In the genomic region with DNA sequence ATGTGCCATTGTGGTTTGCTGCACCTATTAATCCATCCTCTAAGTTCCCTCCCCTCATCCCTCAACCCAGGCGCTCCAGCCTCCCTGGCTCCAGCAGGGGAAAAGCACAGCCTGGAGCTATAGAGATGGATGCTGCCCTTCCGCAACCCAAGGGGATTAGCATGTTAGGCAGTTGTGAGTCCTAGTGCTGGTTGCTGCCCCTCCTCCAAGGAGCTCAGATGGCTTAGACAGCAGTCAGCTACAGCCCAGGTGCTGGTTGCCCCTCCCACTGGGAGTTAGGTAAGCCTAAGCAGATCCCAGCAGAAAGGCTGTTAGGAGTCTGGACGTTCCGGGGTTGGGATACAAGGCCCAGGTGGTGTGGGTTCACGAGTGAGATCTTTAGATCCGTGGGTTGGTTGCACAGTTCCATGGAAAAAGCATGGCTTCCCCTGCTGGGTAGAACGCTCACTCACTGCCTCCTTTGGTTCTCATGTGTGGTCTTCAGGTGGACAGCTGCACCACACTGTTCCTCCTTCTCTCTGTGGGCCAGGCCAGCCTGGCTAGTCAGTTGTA, we compare ENCODE assay signal across 18 cellular contexts.
DNase-seq lines count a peak whose midpoint lies in the region; ATAC-seq, FAIRE-seq and TF ChIP-seq lines count a peak whose summit lies in the region.
"Had no signal": no experiment of that assay in that cellular context is flagged by ENCODE, and none has a peak within 500 bp of the region (broad histone marks: within the 10 kb centered on the region; RNA-seq: fewer than 3 reads in every experiment).

No MANE protein-coding gene starts in this region.

- DNase-seq in NCI-H82 (lab: John Stamatoyannopoulos, UW): peak; percentile 46
- DNase-seq in NCI-H82 treated with DMSO at 0.1 percent for 48 hours (lab: John Stamatoyannopoulos, UW; ENCODE audit: unreplicated experiment): no peak
- peak; percentile 11 for DNase-seq in WTC11 (ENCODE audit: low spot score)
- DNase-seq in kidney: peak; percentile 22
- peak; percentile 40 for DNase-seq in upper lobe of right lung
- no peak for DNase-seq in esophagus squamous epithelium (lab: John Stamatoyannopoulos, UW)
- DNase-seq: AML-193; CD4-positive, alpha-beta T cell; DMS153; DMS79; GF-D8 had no signal

- H3K27ac Mint-ChIP-seq in WTC11: no peak overlapping the region
- H3K27ac Mint-ChIP-seq: CD4-positive, alpha-beta T cell had no signal

- H3K27ac ChIP-seq in kidney (ENCODE audit: low read depth in 2 of 2, low read length in 2 of 2): no peak overlapping the region
- no peak overlapping the region for H3K27ac ChIP-seq in upper lobe of right lung
- no peak overlapping the region for H3K27ac ChIP-seq in esophagus squamous epithelium
- H3K27ac ChIP-seq: 22Rv1, A549, C4-2B had no signal

- H3K4me3 Mint-ChIP-seq in WTC11: no peak overlapping the region
- H3K4me3 Mint-ChIP-seq: CD4-positive, alpha-beta T cell had no signal

- intact Hi-C loops in kidney (cut with DNase I) (no loop called here), upper lobe of right lung (cut with DNase I) (no loop called here), esophagus squamous epithelium (cut with DNase I) (no loop called here)

- ATAC-seq in WTC11 (peak; percentile 78), upper lobe of right lung (no peak), GM19452 (IDR thresholded peaks at IDR 0.05; ENCODE audit: unreplicated experiment) (no peak), GM21515 (IDR thresholded peaks at IDR 0.05; ENCODE audit: unreplicated experiment) (no peak)
- ATAC-seq: A549 had no signal

- TF ChIP-seq CTCF in WTC11 (IDR thresholded peaks at IDR 0.05): no peak
- no peak for TF ChIP-seq CTCF in kidney (IDR thresholded peaks at IDR 0.05; ENCODE audit: borderline replicate concordance, extremely low read depth, insufficient read depth)
- TF ChIP-seq CTCF in upper lobe of right lung (IDR thresholded peaks at IDR 0.05): no peak
- no peak for TF ChIP-seq CTCF in esophagus squamous epithelium (IDR thresholded peaks at IDR 0.05)

- no peaks in the 10 kb centered on the region for H3K27me3 Mint-ChIP-seq in WTC11 (ENCODE audit: low read depth)
- H3K27me3 Mint-ChIP-seq: CD4-positive, alpha-beta T cell had no signal

- H3K36me3 Mint-ChIP-seq in WTC11: peaks cover 28% of the 10 kb centered on the region

- no peak for FAIRE-seq in kidney (lab: Jason Lieb, UNC)
- FAIRE-seq: A549 had no signal

- H3K36me3 ChIP-seq in kidney (ENCODE audit: control insufficient read depth in 1 of 2, insufficient read depth in 2 of 2, low read length in 2 of 2): no peaks in the 10 kb centered on the region
- no peaks in the 10 kb centered on the region for H3K36me3 ChIP-seq in upper lobe of right lung
- no peaks in the 10 kb centered on the region for H3K36me3 ChIP-seq in esophagus squamous epithelium
- H3K36me3 ChIP-seq: HAP-1 had no signal

- H3K27me3 ChIP-seq in upper lobe of right lung (no peaks in the 10 kb centered on the region), esophagus squamous epithelium (no peaks in the 10 kb centered on the region)

- H3K9me3 Mint-ChIP-seq in WTC11: peaks cover 45% of the 10 kb centered on the region

- no peaks in the 10 kb centered on the region for H3K4me1 ChIP-seq in kidney (ENCODE audit: control insufficient read depth in 1 of 2, insufficient read depth in 1 of 2, low read depth in 1 of 2, low read length in 2 of 2)
- no peaks in the 10 kb centered on the region for H3K4me1 ChIP-seq in upper lobe of right lung
- H3K4me1 ChIP-seq in esophagus squamous epithelium: no peaks in the 10 kb centered on the region
- H3K4me1 ChIP-seq: A549, Caco-2, HAP-1 had no signal

- WGBS in esophagus squamous epithelium, 2 donors: 62 to 77% methylated on average over 5 of the region's 7 CpGs

- no peak for TF ChIP-seq POLR2A in esophagus squamous epithelium (IDR thresholded peaks at IDR 0.05)

- H3K4me1 Mint-ChIP-seq in WTC11: no peaks in the 10 kb centered on the region

- no peak overlapping the region for H3K4me3 ChIP-seq in kidney (ENCODE audit: low read length in 2 of 2)
- no peak overlapping the region for H3K4me3 ChIP-seq in upper lobe of right lung
- no peak overlapping the region for H3K4me3 ChIP-seq in esophagus squamous epithelium
- H3K4me3 ChIP-seq: A549, HAP-1 had no signal

- CTCF ChIA-PET in WTC11 (lab: Charles Lee): no interaction called here

- no peak overlapping the region for H3K9ac ChIP-seq in kidney (ENCODE audit: low read length in 2 of 2)

- peaks cover 0 to 7% of the 10 kb centered on the region in 2 donors for H3K9me3 ChIP-seq in kidney (ENCODE audit: control insufficient read depth in 1 of 2, low read length in 2 of 2)
- H3K9me3 ChIP-seq in upper lobe of right lung: peaks cover 9% of the 10 kb centered on the region
- H3K9me3 ChIP-seq in esophagus squamous epithelium: peaks cover 0 to 5% (median 0%) of the 10 kb centered on the region in 3 donors
- H3K9me3 ChIP-seq: Caco-2, HAP-1 had no signal

- POLR2A ChIA-PET in WTC11 (lab: Charles Lee): no interaction called here

TF ChIP-seq in WTC11, 78 proteins besides CTCF, POLR2A, EP300 and RAD21 (continues in another document):
- no peak for TF ChIP-seq ZNF317 (CRISPR knock-in tag; IDR thresholded peaks at IDR 0.05; ENCODE audit: borderline replicate concordance, low read depth)
- TF ChIP-seq EMX1 (CRISPR knock-in tag; IDR thresholded peaks at IDR 0.05): no peak
- no peak for TF ChIP-seq ELF4 (CRISPR knock-in tag; IDR thresholded peaks at IDR 0.05; ENCODE audit: low read depth)
- no peak for TF ChIP-seq CBFB (CRISPR knock-in tag; IDR thresholded peaks at IDR 0.05; ENCODE audit: low read depth)
- TF ChIP-seq PRRX2 (CRISPR knock-in tag; IDR thresholded peaks at IDR 0.05): no peak
- TF ChIP-seq, protein P1, sequence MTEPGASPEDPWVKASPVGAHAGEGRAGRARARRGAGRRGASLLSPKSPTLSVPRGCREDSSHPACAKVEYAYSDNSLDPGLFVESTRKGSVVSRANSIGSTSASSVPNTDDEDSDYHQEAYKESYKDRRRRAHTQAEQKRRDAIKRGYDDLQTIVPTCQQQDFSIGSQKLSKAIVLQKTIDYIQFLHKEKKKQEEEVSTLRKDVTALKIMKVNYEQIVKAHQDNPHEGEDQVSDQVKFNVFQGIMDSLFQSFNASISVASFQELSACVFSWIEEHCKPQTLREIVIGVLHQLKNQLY (CRISPR knock-in tag; IDR thresholded peaks at IDR 0.05): no peak
- TF ChIP-seq, protein P2, sequence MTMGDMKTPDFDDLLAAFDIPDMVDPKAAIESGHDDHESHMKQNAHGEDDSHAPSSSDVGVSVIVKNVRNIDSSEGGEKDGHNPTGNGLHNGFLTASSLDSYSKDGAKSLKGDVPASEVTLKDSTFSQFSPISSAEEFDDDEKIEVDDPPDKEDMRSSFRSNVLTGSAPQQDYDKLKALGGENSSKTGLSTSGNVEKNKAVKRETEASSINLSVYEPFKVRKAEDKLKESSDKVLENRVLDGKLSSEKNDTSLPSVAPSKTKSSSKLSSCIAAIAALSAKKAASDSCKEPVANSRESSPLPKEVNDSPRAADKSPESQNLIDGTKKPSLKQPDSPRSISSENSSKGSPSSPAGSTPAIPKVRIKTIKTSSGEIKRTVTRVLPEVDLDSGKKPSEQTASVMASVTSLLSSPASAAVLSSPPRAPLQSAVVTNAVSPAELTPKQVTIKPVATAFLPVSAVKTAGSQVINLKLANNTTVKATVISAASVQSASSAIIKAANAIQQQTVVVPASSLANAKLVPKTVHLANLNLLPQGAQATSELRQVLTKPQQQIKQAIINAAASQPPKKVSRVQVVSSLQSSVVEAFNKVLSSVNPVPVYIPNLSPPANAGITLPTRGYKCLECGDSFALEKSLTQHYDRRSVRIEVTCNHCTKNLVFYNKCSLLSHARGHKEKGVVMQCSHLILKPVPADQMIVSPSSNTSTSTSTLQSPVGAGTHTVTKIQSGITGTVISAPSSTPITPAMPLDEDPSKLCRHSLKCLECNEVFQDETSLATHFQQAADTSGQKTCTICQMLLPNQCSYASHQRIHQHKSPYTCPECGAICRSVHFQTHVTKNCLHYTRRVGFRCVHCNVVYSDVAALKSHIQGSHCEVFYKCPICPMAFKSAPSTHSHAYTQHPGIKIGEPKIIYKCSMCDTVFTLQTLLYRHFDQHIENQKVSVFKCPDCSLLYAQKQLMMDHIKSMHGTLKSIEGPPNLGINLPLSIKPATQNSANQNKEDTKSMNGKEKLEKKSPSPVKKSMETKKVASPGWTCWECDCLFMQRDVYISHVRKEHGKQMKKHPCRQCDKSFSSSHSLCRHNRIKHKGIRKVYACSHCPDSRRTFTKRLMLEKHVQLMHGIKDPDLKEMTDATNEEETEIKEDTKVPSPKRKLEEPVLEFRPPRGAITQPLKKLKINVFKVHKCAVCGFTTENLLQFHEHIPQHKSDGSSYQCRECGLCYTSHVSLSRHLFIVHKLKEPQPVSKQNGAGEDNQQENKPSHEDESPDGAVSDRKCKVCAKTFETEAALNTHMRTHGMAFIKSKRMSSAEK (CRISPR knock-in tag; IDR thresholded peaks at IDR 0.05; ENCODE audit: borderline replicate concordance): no peak
- no peak for TF ChIP-seq ESRRA (CRISPR knock-in tag; IDR thresholded peaks at IDR 0.05; ENCODE audit: borderline replicate concordance)
- TF ChIP-seq, protein P3, sequence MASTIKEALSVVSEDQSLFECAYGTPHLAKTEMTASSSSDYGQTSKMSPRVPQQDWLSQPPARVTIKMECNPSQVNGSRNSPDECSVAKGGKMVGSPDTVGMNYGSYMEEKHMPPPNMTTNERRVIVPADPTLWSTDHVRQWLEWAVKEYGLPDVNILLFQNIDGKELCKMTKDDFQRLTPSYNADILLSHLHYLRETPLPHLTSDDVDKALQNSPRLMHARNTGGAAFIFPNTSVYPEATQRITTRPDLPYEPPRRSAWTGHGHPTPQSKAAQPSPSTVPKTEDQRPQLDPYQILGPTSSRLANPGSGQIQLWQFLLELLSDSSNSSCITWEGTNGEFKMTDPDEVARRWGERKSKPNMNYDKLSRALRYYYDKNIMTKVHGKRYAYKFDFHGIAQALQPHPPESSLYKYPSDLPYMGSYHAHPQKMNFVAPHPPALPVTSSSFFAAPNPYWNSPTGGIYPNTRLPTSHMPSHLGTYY (CRISPR knock-in tag; IDR thresholded peaks at IDR 0.05): no peak
- no peak for TF ChIP-seq FOXK1 (CRISPR knock-in tag; IDR thresholded peaks at IDR 0.05)
- TF ChIP-seq, protein P4, sequence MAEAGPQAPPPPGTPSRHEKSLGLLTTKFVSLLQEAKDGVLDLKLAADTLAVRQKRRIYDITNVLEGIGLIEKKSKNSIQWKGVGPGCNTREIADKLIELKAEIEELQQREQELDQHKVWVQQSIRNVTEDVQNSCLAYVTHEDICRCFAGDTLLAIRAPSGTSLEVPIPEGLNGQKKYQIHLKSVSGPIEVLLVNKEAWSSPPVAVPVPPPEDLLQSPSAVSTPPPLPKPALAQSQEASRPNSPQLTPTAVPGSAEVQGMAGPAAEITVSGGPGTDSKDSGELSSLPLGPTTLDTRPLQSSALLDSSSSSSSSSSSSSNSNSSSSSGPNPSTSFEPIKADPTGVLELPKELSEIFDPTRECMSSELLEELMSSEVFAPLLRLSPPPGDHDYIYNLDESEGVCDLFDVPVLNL (CRISPR knock-in tag; IDR thresholded peaks at IDR 0.05; ENCODE audit: borderline replicate concordance, low read depth): no peak
- no peak for TF ChIP-seq CREB1 (CRISPR knock-in tag; IDR thresholded peaks at IDR 0.05)
- no peak for TF ChIP-seq ZNF263 (CRISPR knock-in tag; IDR thresholded peaks at IDR 0.05; ENCODE audit: low read depth)
- TF ChIP-seq CREM (CRISPR knock-in tag; IDR thresholded peaks at IDR 0.05): no peak

Comparison
In these comparisons a context has a peak if more than half of its experiments do, and no peak if none do; other contexts are left out.
1. DNase-seq: peak in NCI-H82 (single experiment), WTC11 (single experiment), kidney (single experiment) and upper lobe of right lung (single experiment); none in NCI-H82 treated with DMSO at 0.1 percent for 48 hours (single experiment) and esophagus squamous epithelium (single experiment).